ENCODE assay signal across 1 cellular context in the genomic region with DNA sequence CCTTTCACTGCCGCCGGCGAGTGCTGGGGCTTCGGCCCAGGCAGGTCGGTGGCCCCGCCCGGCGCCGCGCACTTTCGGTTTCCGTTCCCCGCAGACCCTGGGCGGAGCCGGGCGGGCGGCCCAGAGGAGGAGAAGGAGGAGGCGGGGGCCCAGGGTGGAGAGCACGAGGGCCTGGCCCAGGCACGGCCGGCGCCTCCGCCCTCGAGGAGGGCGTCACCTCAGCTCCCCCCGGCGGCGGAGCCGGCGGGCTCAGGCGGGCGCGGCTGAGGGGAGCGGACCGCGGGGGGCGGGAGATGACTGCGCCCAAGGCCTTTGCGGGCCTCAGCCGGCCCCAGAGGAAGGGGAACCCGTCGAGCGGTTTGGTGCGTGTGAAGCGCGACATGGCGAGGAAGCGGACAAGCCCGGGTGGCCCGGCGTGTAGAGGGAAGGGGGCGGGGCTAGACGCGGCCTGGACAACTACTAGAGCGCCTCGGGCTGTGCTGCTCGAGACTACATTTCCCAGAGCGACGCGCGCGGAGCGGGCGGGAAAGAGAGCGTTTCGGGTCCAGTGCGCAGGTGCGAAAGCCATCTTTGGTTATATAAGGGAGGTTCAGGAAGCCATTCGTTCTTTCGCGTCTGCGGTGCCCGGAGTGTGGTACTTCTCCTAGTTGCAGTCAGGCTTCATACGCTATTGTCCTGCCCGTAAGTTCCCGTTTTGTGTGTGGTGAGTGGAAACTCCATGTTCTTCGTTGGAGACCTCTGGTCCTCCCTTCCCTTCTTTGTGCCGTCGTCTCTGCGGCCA.
A peak's percentile ranks its signal among the peaks of the same experiment; 100 is the strongest.
TF ChIP-seq lines count a peak whose summit lies in the region.

A gene (minus strand): TSS at position 22 of the 781 bp plus-strand sequence. CDS start 2,218 bp downstream, outside the sequence.

TF ChIP-seq in K562, 482 proteins besides CTCF, POLR2A, EP300 and RAD21 (continued from another document and continues in another):
- TF ChIP-seq, protein P1, sequence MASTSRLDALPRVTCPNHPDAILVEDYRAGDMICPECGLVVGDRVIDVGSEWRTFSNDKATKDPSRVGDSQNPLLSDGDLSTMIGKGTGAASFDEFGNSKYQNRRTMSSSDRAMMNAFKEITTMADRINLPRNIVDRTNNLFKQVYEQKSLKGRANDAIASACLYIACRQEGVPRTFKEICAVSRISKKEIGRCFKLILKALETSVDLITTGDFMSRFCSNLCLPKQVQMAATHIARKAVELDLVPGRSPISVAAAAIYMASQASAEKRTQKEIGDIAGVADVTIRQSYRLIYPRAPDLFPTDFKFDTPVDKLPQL (IDR thresholded peaks at IDR 0.05; ENCODE audit: extremely low read depth, insufficient read length), result peak; percentile 98
- TF ChIP-seq, protein P2, sequence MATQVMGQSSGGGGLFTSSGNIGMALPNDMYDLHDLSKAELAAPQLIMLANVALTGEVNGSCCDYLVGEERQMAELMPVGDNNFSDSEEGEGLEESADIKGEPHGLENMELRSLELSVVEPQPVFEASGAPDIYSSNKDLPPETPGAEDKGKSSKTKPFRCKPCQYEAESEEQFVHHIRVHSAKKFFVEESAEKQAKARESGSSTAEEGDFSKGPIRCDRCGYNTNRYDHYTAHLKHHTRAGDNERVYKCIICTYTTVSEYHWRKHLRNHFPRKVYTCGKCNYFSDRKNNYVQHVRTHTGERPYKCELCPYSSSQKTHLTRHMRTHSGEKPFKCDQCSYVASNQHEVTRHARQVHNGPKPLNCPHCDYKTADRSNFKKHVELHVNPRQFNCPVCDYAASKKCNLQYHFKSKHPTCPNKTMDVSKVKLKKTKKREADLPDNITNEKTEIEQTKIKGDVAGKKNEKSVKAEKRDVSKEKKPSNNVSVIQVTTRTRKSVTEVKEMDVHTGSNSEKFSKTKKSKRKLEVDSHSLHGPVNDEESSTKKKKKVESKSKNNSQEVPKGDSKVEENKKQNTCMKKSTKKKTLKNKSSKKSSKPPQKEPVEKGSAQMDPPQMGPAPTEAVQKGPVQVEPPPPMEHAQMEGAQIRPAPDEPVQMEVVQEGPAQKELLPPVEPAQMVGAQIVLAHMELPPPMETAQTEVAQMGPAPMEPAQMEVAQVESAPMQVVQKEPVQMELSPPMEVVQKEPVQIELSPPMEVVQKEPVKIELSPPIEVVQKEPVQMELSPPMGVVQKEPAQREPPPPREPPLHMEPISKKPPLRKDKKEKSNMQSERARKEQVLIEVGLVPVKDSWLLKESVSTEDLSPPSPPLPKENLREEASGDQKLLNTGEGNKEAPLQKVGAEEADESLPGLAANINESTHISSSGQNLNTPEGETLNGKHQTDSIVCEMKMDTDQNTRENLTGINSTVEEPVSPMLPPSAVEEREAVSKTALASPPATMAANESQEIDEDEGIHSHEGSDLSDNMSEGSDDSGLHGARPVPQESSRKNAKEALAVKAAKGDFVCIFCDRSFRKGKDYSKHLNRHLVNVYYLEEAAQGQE (CRISPR knock-in tag; IDR thresholded peaks at IDR 0.05; ENCODE audit: low read depth), result peak; percentile 53; the same call in 1 of the 2 replicates
- TF ChIP-seq HNRNPH1 (optimal IDR thresholded peaks at IDR 0.05; ENCODE audit: low read depth, low read length), result no peak
- TF ChIP-seq, protein P3, sequence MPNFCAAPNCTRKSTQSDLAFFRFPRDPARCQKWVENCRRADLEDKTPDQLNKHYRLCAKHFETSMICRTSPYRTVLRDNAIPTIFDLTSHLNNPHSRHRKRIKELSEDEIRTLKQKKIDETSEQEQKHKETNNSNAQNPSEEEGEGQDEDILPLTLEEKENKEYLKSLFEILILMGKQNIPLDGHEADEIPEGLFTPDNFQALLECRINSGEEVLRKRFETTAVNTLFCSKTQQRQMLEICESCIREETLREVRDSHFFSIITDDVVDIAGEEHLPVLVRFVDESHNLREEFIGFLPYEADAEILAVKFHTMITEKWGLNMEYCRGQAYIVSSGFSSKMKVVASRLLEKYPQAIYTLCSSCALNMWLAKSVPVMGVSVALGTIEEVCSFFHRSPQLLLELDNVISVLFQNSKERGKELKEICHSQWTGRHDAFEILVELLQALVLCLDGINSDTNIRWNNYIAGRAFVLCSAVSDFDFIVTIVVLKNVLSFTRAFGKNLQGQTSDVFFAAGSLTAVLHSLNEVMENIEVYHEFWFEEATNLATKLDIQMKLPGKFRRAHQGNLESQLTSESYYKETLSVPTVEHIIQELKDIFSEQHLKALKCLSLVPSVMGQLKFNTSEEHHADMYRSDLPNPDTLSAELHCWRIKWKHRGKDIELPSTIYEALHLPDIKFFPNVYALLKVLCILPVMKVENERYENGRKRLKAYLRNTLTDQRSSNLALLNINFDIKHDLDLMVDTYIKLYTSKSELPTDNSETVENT (CRISPR knock-in tag; IDR thresholded peaks at IDR 0.05), result peak; percentile 95
- TF ChIP-seq CEBPG (CRISPR knock-in tag; IDR thresholded peaks at IDR 0.05), result no peak
- TF ChIP-seq CEBPG (tag; conservative IDR thresholded peaks at IDR 0.05 in 1 of 2, IDR thresholded peaks at IDR 0.05 in 1 of 2), result no peak
- TF ChIP-seq CBFA2T2 (conservative IDR thresholded peaks at IDR 0.05), result no peak
- no peak for TF ChIP-seq ZNF23 (CRISPR knock-in tag; IDR thresholded peaks at IDR 0.05)
- TF ChIP-seq, protein P4, sequence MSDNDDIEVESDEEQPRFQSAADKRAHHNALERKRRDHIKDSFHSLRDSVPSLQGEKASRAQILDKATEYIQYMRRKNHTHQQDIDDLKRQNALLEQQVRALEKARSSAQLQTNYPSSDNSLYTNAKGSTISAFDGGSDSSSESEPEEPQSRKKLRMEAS (CRISPR knock-in tag; IDR thresholded peaks at IDR 0.05), result peak; percentile 85
- TF ChIP-seq, protein P5, sequence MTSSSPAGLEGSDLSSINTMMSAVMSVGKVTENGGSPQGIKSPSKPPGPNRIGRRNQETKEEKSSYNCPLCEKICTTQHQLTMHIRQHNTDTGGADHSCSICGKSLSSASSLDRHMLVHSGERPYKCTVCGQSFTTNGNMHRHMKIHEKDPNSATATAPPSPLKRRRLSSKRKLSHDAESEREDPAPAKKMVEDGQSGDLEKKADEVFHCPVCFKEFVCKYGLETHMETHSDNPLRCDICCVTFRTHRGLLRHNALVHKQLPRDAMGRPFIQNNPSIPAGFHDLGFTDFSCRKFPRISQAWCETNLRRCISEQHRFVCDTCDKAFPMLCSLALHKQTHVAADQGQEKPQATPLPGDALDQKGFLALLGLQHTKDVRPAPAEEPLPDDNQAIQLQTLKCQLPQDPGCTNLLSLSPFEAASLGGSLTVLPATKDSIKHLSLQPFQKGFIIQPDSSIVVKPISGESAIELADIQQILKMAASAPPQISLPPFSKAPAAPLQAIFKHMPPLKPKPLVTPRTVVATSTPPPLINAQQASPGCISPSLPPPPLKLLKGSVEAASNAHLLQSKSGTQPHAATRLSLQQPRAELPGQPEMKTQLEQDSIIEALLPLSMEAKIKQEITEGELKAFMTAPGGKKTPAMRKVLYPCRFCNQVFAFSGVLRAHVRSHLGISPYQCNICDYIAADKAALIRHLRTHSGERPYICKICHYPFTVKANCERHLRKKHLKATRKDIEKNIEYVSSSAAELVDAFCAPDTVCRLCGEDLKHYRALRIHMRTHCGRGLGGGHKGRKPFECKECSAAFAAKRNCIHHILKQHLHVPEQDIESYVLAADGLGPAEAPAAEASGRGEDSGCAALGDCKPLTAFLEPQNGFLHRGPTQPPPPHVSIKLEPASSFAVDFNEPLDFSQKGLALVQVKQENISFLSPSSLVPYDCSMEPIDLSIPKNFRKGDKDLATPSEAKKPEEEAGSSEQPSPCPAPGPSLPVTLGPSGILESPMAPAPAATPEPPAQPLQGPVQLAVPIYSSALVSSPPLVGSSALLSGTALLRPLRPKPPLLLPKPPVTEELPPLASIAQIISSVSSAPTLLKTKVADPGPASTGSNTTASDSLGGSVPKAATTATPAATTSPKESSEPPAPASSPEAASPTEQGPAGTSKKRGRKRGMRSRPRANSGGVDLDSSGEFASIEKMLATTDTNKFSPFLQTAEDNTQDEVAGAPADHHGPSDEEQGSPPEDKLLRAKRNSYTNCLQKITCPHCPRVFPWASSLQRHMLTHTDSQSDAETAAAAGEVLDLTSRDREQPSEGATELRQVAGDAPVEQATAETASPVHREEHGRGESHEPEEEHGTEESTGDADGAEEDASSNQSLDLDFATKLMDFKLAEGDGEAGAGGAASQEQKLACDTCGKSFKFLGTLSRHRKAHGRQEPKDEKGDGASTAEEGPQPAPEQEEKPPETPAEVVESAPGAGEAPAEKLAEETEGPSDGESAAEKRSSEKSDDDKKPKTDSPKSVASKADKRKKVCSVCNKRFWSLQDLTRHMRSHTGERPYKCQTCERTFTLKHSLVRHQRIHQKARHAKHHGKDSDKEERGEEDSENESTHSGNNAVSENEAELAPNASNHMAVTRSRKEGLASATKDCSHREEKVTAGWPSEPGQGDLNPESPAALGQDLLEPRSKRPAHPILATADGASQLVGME (CRISPR knock-in tag; IDR thresholded peaks at IDR 0.05), result no peak
- no peak for TF ChIP-seq RAD51 (IDR thresholded peaks at IDR 0.05; ENCODE audit: borderline replicate concordance, low read depth)
- TF ChIP-seq PML (IDR thresholded peaks at IDR 0.05; ENCODE audit: low read length), result peak; percentile 97
- TF ChIP-seq HDAC8 (tag; IDR thresholded peaks at IDR 0.05), result peak; percentile 74; the same call in 1 of the 2 replicates
- peak; percentile 94 for TF ChIP-seq MYC (IDR thresholded peaks at IDR 0.05; ENCODE audit: low read depth, low read length)
- no peak for TF ChIP-seq MYC (CRISPR knock-in tag; IDR thresholded peaks at IDR 0.05; ENCODE audit: borderline replicate concordance, low read depth)
- TF ChIP-seq ZNF232 (CRISPR knock-in tag; IDR thresholded peaks at IDR 0.05), result no peak; the same call in 1 of the 2 replicates
- peak; percentile 99 for TF ChIP-seq L3MBTL2 (IDR thresholded peaks at IDR 0.05)
- no peak for TF ChIP-seq RBM34 (IDR thresholded peaks at IDR 0.05; ENCODE audit: borderline replicate concordance, insufficient read depth, low read length)
- peak; percentile 78 for TF ChIP-seq ZBTB7A (IDR thresholded peaks at IDR 0.05; ENCODE audit: borderline replicate concordance, control insufficient read depth, low read depth, low read length)
- TF ChIP-seq ZNF324 (CRISPR knock-in tag; IDR thresholded peaks at IDR 0.05), result no peak
- TF ChIP-seq, protein P6, sequence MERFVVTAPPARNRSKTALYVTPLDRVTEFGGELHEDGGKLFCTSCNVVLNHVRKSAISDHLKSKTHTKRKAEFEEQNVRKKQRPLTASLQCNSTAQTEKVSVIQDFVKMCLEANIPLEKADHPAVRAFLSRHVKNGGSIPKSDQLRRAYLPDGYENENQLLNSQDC (CRISPR knock-in tag; IDR thresholded peaks at IDR 0.05), result peak; percentile 95
- TF ChIP-seq, protein P7, sequence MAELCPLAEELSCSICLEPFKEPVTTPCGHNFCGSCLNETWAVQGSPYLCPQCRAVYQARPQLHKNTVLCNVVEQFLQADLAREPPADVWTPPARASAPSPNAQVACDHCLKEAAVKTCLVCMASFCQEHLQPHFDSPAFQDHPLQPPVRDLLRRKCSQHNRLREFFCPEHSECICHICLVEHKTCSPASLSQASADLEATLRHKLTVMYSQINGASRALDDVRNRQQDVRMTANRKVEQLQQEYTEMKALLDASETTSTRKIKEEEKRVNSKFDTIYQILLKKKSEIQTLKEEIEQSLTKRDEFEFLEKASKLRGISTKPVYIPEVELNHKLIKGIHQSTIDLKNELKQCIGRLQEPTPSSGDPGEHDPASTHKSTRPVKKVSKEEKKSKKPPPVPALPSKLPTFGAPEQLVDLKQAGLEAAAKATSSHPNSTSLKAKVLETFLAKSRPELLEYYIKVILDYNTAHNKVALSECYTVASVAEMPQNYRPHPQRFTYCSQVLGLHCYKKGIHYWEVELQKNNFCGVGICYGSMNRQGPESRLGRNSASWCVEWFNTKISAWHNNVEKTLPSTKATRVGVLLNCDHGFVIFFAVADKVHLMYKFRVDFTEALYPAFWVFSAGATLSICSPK (IDR thresholded peaks at IDR 0.05; ENCODE audit: borderline replicate concordance), result no peak
- TF ChIP-seq, protein P8, sequence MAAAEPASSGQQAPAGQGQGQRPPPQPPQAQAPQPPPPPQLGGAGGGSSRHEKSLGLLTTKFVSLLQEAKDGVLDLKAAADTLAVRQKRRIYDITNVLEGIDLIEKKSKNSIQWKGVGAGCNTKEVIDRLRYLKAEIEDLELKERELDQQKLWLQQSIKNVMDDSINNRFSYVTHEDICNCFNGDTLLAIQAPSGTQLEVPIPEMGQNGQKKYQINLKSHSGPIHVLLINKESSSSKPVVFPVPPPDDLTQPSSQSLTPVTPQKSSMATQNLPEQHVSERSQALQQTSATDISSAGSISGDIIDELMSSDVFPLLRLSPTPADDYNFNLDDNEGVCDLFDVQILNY (CRISPR knock-in tag; IDR thresholded peaks at IDR 0.05), result no peak; the same call in 1 of the 2 replicates
- TF ChIP-seq, protein P9, sequence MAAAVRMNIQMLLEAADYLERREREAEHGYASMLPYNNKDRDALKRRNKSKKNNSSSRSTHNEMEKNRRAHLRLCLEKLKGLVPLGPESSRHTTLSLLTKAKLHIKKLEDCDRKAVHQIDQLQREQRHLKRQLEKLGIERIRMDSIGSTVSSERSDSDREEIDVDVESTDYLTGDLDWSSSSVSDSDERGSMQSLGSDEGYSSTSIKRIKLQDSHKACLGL (CRISPR knock-in tag; IDR thresholded peaks at IDR 0.05; ENCODE audit: borderline replicate concordance, poor library complexity, severe bottlenecking), result no peak
- TF ChIP-seq U2AF1 (optimal IDR thresholded peaks at IDR 0.05; ENCODE audit: low read depth, low read length), result peak; percentile 59
- TF ChIP-seq GTF2F1 (IDR thresholded peaks at IDR 0.05; ENCODE audit: low read depth, low read length), result peak; percentile 99
- no peak for TF ChIP-seq TFAM (CRISPR knock-in tag; conservative IDR thresholded peaks at IDR 0.05)
- no peak for TF ChIP-seq THRAP3 (IDR thresholded peaks at IDR 0.05; ENCODE audit: borderline replicate concordance)
- peak; percentile 85 for TF ChIP-seq HMGN3 (IDR thresholded peaks at IDR 0.05; ENCODE audit: borderline replicate concordance, extremely low read depth, insufficient read length, low read depth, low read length)
- TF ChIP-seq MCM3 (IDR thresholded peaks at IDR 0.05), result no peak
- no peak for TF ChIP-seq SP2 (IDR thresholded peaks at IDR 0.05; ENCODE audit: extremely low read depth, low read depth, low read length, poor library complexity, severe bottlenecking)
- TF ChIP-seq TCFL5 (CRISPR knock-in tag; conservative IDR thresholded peaks at IDR 0.05), result no peak
- TF ChIP-seq, protein P10, sequence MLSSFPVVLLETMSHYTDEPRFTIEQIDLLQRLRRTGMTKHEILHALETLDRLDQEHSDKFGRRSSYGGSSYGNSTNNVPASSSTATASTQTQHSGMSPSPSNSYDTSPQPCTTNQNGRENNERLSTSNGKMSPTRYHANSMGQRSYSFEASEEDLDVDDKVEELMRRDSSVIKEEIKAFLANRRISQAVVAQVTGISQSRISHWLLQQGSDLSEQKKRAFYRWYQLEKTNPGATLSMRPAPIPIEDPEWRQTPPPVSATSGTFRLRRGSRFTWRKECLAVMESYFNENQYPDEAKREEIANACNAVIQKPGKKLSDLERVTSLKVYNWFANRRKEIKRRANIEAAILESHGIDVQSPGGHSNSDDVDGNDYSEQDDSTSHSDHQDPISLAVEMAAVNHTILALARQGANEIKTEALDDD (IDR thresholded peaks at IDR 0.05), result no peak
- TF ChIP-seq DMBX1 (CRISPR knock-in tag; IDR thresholded peaks at IDR 0.05; ENCODE audit: borderline replicate concordance), result peak; percentile 57; the same call in 1 of the 2 replicates
- peak; percentile 85 for TF ChIP-seq CCNT2 (IDR thresholded peaks at IDR 0.05; ENCODE audit: borderline replicate concordance, extremely low read depth, insufficient read length, low read depth, low read length)
- TF ChIP-seq NCOA4 (IDR thresholded peaks at IDR 0.05; ENCODE audit: partially characterized antibody), result no peak
- peak; percentile 86 for TF ChIP-seq RB1 (IDR thresholded peaks at IDR 0.05; ENCODE audit: low read depth)
- 0 out of 2 replicates have a peak, but pooled peaks have one; percentile 67 for TF ChIP-seq NBN (IDR thresholded peaks at IDR 0.05; ENCODE audit: low read depth)
- no peak; the same call in 1 of the 2 replicates for TF ChIP-seq HNRNPUL1 (IDR thresholded peaks at IDR 0.05; ENCODE audit: low read length)
- TF ChIP-seq TRIM28 (IDR thresholded peaks at IDR 0.05), result peak; percentile 16; the same call in 1 of the 2 replicates
- TF ChIP-seq SMAD2 (IDR thresholded peaks at IDR 0.05; ENCODE audit: low read depth, low read length), result no peak
- peak; percentile 68; the same call in 1 of the 2 replicates for TF ChIP-seq ELF1 (tag; IDR thresholded peaks at IDR 0.05)
